In the genomic region with DNA sequence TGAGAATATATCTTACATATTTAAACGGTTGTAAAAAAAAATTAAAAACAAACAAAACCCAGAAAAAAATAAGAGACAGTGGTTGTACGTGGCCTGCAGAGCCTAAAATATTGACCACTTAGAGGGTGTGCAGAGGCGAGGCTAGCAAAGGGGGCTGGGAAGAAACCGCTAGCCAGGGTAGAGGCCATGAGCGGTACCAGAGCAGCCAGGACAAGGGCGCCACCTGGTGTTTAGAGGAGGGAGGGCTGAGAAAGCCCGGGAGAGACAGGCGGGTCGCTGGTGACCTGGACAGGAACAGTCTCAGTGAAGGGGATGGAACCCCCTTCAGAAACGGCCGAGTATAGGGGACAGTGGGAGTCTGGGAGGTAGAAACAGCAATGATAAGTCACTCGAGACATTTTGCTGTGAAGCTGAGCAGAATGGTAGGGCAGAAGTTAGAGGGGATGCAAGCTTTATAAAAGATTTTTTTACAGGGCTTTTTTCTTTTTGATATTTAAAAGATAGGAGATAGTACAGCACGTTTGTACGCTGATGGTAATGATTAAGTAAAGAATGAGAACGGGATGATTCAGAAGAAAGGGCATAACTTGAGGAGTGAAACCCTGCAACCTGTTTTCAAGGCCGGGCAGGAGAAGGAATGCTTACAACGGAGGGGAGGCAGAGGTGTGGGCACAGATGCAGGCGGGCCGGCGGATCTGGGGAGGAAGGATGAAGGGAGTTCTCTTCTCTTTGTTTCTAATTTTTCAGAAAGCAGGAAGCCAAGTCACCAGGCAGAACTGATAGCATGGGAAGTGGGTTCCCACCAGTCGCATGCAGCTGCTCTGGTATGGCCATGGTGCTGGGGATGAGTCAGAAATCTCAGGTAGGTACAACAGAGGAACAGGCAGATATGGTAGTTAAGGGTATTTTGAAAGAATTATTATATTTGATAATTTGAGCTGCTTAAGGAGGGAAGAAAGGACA, we compare ENCODE assay signal across 1 cellular context.
TF ChIP-seq lines count a peak whose summit lies in the region.

No MANE protein-coding gene starts in this region.

TF ChIP-seq in HepG2, 621 proteins besides CTCF, POLR2A, EP300 and RAD21 (continued from another document):
- TF ChIP-seq, protein P1, sequence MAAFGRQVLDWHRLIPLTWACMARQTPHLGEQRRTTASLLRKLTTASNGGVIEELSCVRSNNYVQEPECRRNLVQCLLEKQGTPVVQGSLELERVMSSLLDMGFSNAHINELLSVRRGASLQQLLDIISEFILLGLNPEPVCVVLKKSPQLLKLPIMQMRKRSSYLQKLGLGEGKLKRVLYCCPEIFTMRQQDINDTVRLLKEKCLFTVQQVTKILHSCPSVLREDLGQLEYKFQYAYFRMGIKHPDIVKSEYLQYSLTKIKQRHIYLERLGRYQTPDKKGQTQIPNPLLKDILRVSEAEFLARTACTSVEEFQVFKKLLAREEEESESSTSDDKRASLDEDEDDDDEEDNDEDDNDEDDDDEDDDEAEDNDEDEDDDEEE (CRISPR knock-in tag; IDR thresholded peaks at IDR 0.05): no peak
- TF ChIP-seq STAG1 (CRISPR knock-in tag; IDR thresholded peaks at IDR 0.05) (peak; percentile 87), MAFG (CRISPR knock-in tag; IDR thresholded peaks at IDR 0.05) (no peak), ZNF256 (CRISPR knock-in tag; conservative IDR thresholded peaks at IDR 0.05) (no peak), ZBTB1 (CRISPR knock-in tag; IDR thresholded peaks at IDR 0.05; ENCODE audit: borderline replicate concordance) (no peak), CREB1 (IDR thresholded peaks at IDR 0.05) (no peak), CREB1 (CRISPR knock-in tag; IDR thresholded peaks at IDR 0.05) (no peak), NFKB2 (CRISPR knock-in tag; IDR thresholded peaks at IDR 0.05; ENCODE audit: borderline replicate concordance) (peak; percentile 33; the same call in 1 of the 2 replicates), TOPORS (CRISPR knock-in tag; IDR thresholded peaks at IDR 0.05) (no peak), ZNF768 (CRISPR knock-in tag; IDR thresholded peaks at IDR 0.05) (no peak), HDAC1 (CRISPR knock-in tag; IDR thresholded peaks at IDR 0.05) (no peak), HNF4A (CRISPR knock-in tag; IDR thresholded peaks at IDR 0.05) (no peak), ZNF703 (CRISPR knock-in tag; IDR thresholded peaks at IDR 0.05; ENCODE audit: borderline replicate concordance) (0 out of 2 replicates have a peak, but pooled peaks have one; percentile 26), ZNF556 (CRISPR knock-in tag; IDR thresholded peaks at IDR 0.05; ENCODE audit: borderline replicate concordance) (0 out of 2 replicates have a peak, but pooled peaks have one; percentile 37), XBP1 (CRISPR knock-in tag; IDR thresholded peaks at IDR 0.05) (no peak), PITX1 (CRISPR knock-in tag; IDR thresholded peaks at IDR 0.05) (peak; percentile 20; the same call in 1 of the 2 replicates), ZNF629 (CRISPR knock-in tag; conservative IDR thresholded peaks at IDR 0.05) (0 out of 2 replicates have a peak, but pooled peaks have one; percentile 8)
- TF ChIP-seq, protein P2, sequence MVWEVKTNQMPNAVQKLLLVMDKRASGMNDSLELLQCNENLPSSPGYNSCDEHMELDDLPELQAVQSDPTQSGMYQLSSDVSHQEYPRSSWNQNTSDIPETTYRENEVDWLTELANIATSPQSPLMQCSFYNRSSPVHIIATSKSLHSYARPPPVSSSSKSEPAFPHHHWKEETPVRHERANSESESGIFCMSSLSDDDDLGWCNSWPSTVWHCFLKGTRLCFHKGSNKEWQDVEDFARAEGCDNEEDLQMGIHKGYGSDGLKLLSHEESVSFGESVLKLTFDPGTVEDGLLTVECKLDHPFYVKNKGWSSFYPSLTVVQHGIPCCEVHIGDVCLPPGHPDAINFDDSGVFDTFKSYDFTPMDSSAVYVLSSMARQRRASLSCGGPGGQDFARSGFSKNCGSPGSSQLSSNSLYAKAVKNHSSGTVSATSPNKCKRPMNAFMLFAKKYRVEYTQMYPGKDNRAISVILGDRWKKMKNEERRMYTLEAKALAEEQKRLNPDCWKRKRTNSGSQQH (CRISPR knock-in tag; IDR thresholded peaks at IDR 0.05; ENCODE audit: low read depth): no peak
- TF ChIP-seq, protein P3, sequence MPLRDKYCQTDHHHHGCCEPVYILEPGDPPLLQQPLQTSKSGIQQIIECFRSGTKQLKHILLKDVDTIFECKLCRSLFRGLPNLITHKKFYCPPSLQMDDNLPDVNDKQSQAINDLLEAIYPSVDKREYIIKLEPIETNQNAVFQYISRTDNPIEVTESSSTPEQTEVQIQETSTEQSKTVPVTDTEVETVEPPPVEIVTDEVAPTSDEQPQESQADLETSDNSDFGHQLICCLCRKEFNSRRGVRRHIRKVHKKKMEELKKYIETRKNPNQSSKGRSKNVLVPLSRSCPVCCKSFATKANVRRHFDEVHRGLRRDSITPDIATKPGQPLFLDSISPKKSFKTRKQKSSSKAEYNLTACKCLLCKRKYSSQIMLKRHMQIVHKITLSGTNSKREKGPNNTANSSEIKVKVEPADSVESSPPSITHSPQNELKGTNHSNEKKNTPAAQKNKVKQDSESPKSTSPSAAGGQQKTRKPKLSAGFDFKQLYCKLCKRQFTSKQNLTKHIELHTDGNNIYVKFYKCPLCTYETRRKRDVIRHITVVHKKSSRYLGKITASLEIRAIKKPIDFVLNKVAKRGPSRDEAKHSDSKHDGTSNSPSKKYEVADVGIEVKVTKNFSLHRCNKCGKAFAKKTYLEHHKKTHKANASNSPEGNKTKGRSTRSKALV (CRISPR knock-in tag; IDR thresholded peaks at IDR 0.05): 0 out of 2 replicates have a peak, but pooled peaks have one; percentile 33
- TF ChIP-seq, protein P4, sequence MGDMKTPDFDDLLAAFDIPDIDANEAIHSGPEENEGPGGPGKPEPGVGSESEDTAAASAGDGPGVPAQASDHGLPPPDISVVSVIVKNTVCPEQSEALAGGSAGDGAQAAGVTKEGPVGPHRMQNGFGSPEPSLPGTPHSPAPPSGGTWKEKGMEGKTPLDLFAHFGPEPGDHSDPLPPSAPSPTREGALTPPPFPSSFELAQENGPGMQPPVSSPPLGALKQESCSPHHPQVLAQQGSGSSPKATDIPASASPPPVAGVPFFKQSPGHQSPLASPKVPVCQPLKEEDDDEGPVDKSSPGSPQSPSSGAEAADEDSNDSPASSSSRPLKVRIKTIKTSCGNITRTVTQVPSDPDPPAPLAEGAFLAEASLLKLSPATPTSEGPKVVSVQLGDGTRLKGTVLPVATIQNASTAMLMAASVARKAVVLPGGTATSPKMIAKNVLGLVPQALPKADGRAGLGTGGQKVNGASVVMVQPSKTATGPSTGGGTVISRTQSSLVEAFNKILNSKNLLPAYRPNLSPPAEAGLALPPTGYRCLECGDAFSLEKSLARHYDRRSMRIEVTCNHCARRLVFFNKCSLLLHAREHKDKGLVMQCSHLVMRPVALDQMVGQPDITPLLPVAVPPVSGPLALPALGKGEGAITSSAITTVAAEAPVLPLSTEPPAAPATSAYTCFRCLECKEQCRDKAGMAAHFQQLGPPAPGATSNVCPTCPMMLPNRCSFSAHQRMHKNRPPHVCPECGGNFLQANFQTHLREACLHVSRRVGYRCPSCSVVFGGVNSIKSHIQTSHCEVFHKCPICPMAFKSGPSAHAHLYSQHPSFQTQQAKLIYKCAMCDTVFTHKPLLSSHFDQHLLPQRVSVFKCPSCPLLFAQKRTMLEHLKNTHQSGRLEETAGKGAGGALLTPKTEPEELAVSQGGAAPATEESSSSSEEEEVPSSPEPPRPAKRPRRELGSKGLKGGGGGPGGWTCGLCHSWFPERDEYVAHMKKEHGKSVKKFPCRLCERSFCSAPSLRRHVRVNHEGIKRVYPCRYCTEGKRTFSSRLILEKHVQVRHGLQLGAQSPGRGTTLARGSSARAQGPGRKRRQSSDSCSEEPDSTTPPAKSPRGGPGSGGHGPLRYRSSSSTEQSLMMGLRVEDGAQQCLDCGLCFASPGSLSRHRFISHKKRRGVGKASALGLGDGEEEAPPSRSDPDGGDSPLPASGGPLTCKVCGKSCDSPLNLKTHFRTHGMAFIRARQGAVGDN (CRISPR knock-in tag; IDR thresholded peaks at IDR 0.05): peak; percentile 22
